ENCODE assay signal across 27 cellular contexts in genomic region chr15:82656641-82657266, GRCh38. TPM values are rescaled to one million over a fixed set of nuclear protein-coding genes. Genes with fewer than 3 reads are reported as not detected.
DNase-seq lines count a peak whose midpoint lies in the region; FAIRE-seq and TF ChIP-seq lines count a peak whose summit lies in the region.
"Had no signal": no experiment of that assay in that cellular context is flagged by ENCODE, and none has a peak within 500 bp of the region (broad histone marks: within the 10 kb centered on the region; RNA-seq: fewer than 3 reads in every experiment).

No MANE protein-coding gene starts in this region.

- TF ChIP-seq EP300 in stomach (IDR thresholded peaks at IDR 0.05) = no peak

- H3K4me1 ChIP-seq in parathyroid adenoma (peaks cover 22% of the 10 kb centered on the region), stomach (no peaks in the 10 kb centered on the region), small intestine (ENCODE audit: control insufficient read depth in 2 of 2, insufficient read depth in 1 of 2, low read depth in 1 of 2, low read length in 1 of 2) (no peaks in the 10 kb centered on the region)
- H3K4me1 ChIP-seq: A549, BE2C had no signal

- no peaks in the 10 kb centered on the region for H3K36me3 ChIP-seq in parathyroid adenoma (ENCODE audit: control insufficient read depth, insufficient read depth, low read length)
- H3K36me3 ChIP-seq in stomach = no peaks in the 10 kb centered on the region
- no peaks in the 10 kb centered on the region for H3K36me3 ChIP-seq in small intestine (ENCODE audit: control insufficient read depth in 2 of 2, insufficient read depth in 2 of 2, low read length in 2 of 2)
- H3K36me3 ChIP-seq: BE2C; BLaER1 treated with 17β-estradiol and CSF1 and Interleukin-3, amounts not matched to agents 10 nM and 100 nM had no signal

- peak overlapping the region; percentile 61 for H3K27ac ChIP-seq in parathyroid adenoma
- no peak overlapping the region for H3K27ac ChIP-seq in stomach
- H3K27ac ChIP-seq in small intestine (ENCODE audit: low read depth in 1 of 2, low read length in 1 of 2) = no peak overlapping the region
- H3K27ac ChIP-seq: A549; BLaER1 treated with 17β-estradiol and CSF1 and Interleukin-3, amounts not matched to agents 10 nM and 100 nM; GM23248 had no signal

- FAIRE-seq in small intestine (lab: Jason Lieb, UNC) = no peak
- FAIRE-seq: A549, G401.6, GM12892, GM19239, H1 had no signal

- intact Hi-C loops in stomach (cut with DNase I; ENCODE audit: low total_unique reads) = no loop called here

- H3K4me2 ChIP-seq in parathyroid adenoma (ENCODE audit: low read length) = no peak overlapping the region
- H3K4me2 ChIP-seq: A549; BLaER1 treated with 17β-estradiol and CSF1 and Interleukin-3, amounts not matched to agents 10 nM and 100 nM had no signal

- TF ChIP-seq POLR2A in stomach (IDR thresholded peaks at IDR 0.05) = no peak

- WGBS in stomach, 5 donors = 58 to 70% (median 62%) methylated on average over 7 of the region's 7 CpGs
- 50 to 61% (median 57%) methylated on average over 7 of the region's 7 CpGs for WGBS in small intestine, 3 donors

- H3K9ac ChIP-seq in parathyroid adenoma = no peak overlapping the region
- H3K9ac ChIP-seq: BLaER1 treated with 17β-estradiol and CSF1 and Interleukin-3, amounts not matched to agents 10 nM and 100 nM; GM23248 had no signal

- no peaks in the 10 kb centered on the region for H3K27me3 ChIP-seq in parathyroid adenoma (ENCODE audit: control insufficient read depth, insufficient read depth, low read length)
- H3K27me3 ChIP-seq in stomach = no peaks in the 10 kb centered on the region
- H3K27me3 ChIP-seq in small intestine (ENCODE audit: control insufficient read depth in 2 of 2, insufficient read depth in 2 of 2, low read length in 2 of 2) = no peaks in the 10 kb centered on the region
- H3K27me3 ChIP-seq: BLaER1 treated with 17β-estradiol and CSF1 and Interleukin-3, amounts not matched to agents 10 nM and 100 nM had no signal

- no peaks in the 10 kb centered on the region for H3K79me2 ChIP-seq in parathyroid adenoma

- H3K4me3 ChIP-seq in parathyroid adenoma (ENCODE audit: low read depth, low read length) = no peak overlapping the region
- H3K4me3 ChIP-seq in stomach = no peak overlapping the region
- H3K4me3 ChIP-seq in small intestine (ENCODE audit: low read depth in 1 of 2, low read length in 2 of 2) = no peak overlapping the region
- H3K4me3 ChIP-seq: A549; BLaER1 treated with 17β-estradiol and CSF1 and Interleukin-3, amounts not matched to agents 10 nM and 100 nM; GM23248 had no signal

- TF ChIP-seq CTCF in parathyroid adenoma (IDR thresholded peaks at IDR 0.05) (no peak), stomach (IDR thresholded peaks at IDR 0.05) (no peak)

- H3K9me3 ChIP-seq in parathyroid adenoma (ENCODE audit: control insufficient read depth, low read length) = no peaks in the 10 kb centered on the region
- no peaks in the 10 kb centered on the region for H3K9me3 ChIP-seq in stomach
- no peaks in the 10 kb centered on the region for H3K9me3 ChIP-seq in small intestine (ENCODE audit: control insufficient read depth, low read depth)
- H3K9me3 ChIP-seq: A549; BE2C; BLaER1 treated with 17β-estradiol and CSF1 and Interleukin-3, amounts not matched to agents 10 nM and 100 nM had no signal

- DNase-seq in NCI-H69 (lab: John Stamatoyannopoulos, UW) (peak; percentile 3), islet precursor cell (peak; percentile 8), stomach (peak; percentile 7), small intestine (no peak), NCI-H1417 (lab: John Stamatoyannopoulos, UW) (no peak), T-helper 1 cell (no peak), anterior cingulate cortex (lab: John Stamatoyannopoulos, UW) (no peak)
- DNase-seq: 8988T; ACHN; AML-193; BE2C; Calu3; CD4-positive, alpha-beta memory T cell; COR-L47; DMS153; DND-41; GM23248; H7; HCEC 1CT had no signal

- H2AFZ ChIP-seq in parathyroid adenoma = no peak overlapping the region
- H2AFZ ChIP-seq: GM23248 had no signal

RNA-seq across cellular contexts. Expression of gene CPEB1, which starts 9.6 kb away (rescaled TPM):
- 1 to 10 TPM in 3 of 5 donors, not detected in 2; 1.1 to 6.4 (median 1.2) TPM for total RNA-seq in stomach
- 1 to 10 TPM; 1.2 to 2.2 (median 1.7) TPM for polyA plus RNA-seq in stomach
- 1 to 10 TPM in 1 of 3 donors, under 1 TPM in 1, not detected in 1; 0.27 to 2.8 TPM for polyA plus RNA-seq in small intestine
- polyA plus RNA-seq: CD14-positive monocyte had no signal

RNA-seq across cellular contexts. Expression of gene AP3B2, which starts 52.9 kb away (rescaled TPM):
- total RNA-seq in stomach = 1 to 10 TPM in 3 of 5 donors, under 1 TPM in 1, not detected in 1; 0.29 to 8.0 (median 2.5) TPM
- polyA plus RNA-seq in stomach = 1 to 10 TPM; 1.4 to 2.6 (median 1.7) TPM
- polyA plus RNA-seq in small intestine = 1 to 10 TPM in 1 of 3 donors, not detected in 2; 2.8 TPM
- polyA plus RNA-seq: CD4-positive, alpha-beta memory T cell had no signal

Comparison
In these comparisons a context has a peak if more than half of its experiments do, and no peak if none do; other contexts are left out.
1. DNase-seq: peak in NCI-H69 (single experiment), islet precursor cell (single experiment) and stomach (single experiment); none in small intestine (single experiment), NCI-H1417 (0 of 3), T-helper 1 cell (0 of 5) and anterior cingulate cortex (0 of 58).